In the genomic region with DNA sequence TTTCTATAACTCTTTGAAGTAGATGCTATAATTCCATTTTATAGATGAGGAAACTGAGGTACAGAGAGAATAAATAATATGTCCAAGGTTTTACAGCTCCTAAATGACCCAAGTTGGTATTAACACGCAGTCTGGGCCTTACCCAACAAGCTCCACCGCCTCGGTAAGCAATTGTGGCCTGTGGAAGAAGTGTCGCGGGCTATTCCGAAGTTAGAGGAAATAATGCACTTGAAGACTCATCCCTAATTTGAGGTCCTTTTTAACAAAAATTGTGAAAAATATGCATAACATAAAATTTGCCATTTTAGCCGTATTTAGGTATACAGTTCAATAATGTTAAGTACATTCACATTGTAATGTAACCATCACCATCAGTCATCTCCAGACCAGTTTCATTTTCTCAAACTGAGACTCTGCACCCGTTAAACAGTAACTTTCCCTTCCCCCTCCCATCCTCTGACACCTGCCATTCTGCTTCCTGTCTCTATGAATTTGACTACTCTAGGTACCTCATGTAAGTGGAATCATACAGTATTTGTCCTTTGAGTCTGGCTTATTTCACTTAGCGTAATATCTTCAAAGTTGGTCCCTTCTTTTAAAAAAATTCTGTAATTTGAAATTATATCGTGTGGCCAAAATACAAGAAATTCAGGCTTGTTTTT, we compare ENCODE assay signal across 13 cellular contexts. TPM values are rescaled to one million over a fixed set of nuclear protein-coding genes. Genes with fewer than 3 reads are reported as not detected.
DNase-seq lines count a peak whose midpoint lies in the region; ATAC-seq, FAIRE-seq and TF ChIP-seq lines count a peak whose summit lies in the region.
"Had no signal": no experiment of that assay in that cellular context is flagged by ENCODE, and none has a peak within 500 bp of the region (broad histone marks: within the 10 kb centered on the region; RNA-seq: fewer than 3 reads in every experiment).

No MANE protein-coding gene starts in this region.

- H3K27me3 ChIP-seq in GM12878 (replicated peaks in 1 of 2; ENCODE audit: control insufficient read depth in 2 of 2, insufficient read depth in 2 of 2, low read length in 1 of 2): no peaks in the 10 kb centered on the region
- H3K27me3 ChIP-seq: esophagus muscularis mucosa, testis had no signal

- ATAC-seq in GM19463 (IDR thresholded peaks at IDR 0.05; ENCODE audit: unreplicated experiment) (peak; percentile 79), HG03135 (IDR thresholded peaks at IDR 0.05; ENCODE audit: unreplicated experiment) (peak; percentile 71), GM12878 (peak; percentile 86)

- DNase-seq in GM13976 (ENCODE audit: low spot score): peak; percentile 67
- peak; percentile 93 for DNase-seq in GM12878 (ENCODE audit: low read depth, low spot score)
- no peak for DNase-seq in NCI-H748 treated with DMSO at 0.1 percent for 48 hours (lab: John Stamatoyannopoulos, UW)
- no peak for DNase-seq in medulla oblongata (ENCODE audit: extremely low spot score)
- DNase-seq in NCI-H2107 (lab: John Stamatoyannopoulos, UW): no peak
- DNase-seq in foreskin melanocyte: no peak
- DNase-seq: activated effector memory CD4-positive, alpha-beta T cell treated with Interleukin-2 at 50 U/mL for 16 hours; testis had no signal

- TF ChIP-seq CTCF in GM13976 (IDR thresholded peaks at IDR 0.05; ENCODE audit: borderline replicate concordance, control extremely low read depth, extremely low read depth, insufficient read depth, missing control alignments) (no peak), GM12878 (IDR thresholded peaks at IDR 0.05 in 2 of 3, conservative IDR thresholded peaks at IDR 0.05 in 1 of 3; ENCODE audit: control insufficient read depth in 2 of 3, extremely low read depth in 1 of 3, insufficient read depth in 1 of 3, low read depth in 3 of 3, low read length in 3 of 3) (no peak)

- H3K36me3 ChIP-seq in GM12878 (ENCODE audit: control insufficient read depth in 2 of 2, insufficient read depth in 2 of 2, low read length in 1 of 2): peaks cover 23 to 39% of the 10 kb centered on the region in 2 experiments

- intact Hi-C loops in GM12878 (cut with micrococcal nuclease; ENCODE audit: unreplicated experiment): loop anchor here (2.0 to 5.0 kb wide), 2 partner anchors 17 to 100 kb away; no protein-coding TSS in a partner anchor

- RAD21 ChIA-PET in GM12878 (lab: Charles Lee; ENCODE audit: unreplicated experiment): interaction anchor here (0.7 to 7.0 kb wide), 7 partner anchors 10 to 132 kb away, joined by 3 to 53 read pairs (median 4); partner anchors contain the start of genes CIB2, IDH3A and SKIC8

- no peak for TF ChIP-seq POLR2A in GM12878 (IDR thresholded peaks at IDR 0.05; ENCODE audit: low read depth, low read length)

- in situ Hi-C loops in GM13976 (cut with MboI; ENCODE audit: low sequenced_read_pairs, unreplicated experiment): no loop called here
- in situ Hi-C loops in GM12878 (cut with MboI): loop anchor here (25.0 kb wide), 1 partner anchor 820 kb away; no protein-coding TSS in a partner anchor

- H3K4me3 ChIP-seq in GM12878: no peak overlapping the region
- H3K4me3 ChIP-seq: esophagus muscularis mucosa, smooth muscle cell, testis had no signal

- TF ChIP-seq EP300 in GM12878 (IDR thresholded peaks at IDR 0.05; ENCODE audit: borderline replicate concordance in 1 of 2, control insufficient read depth in 1 of 2, low read depth in 2 of 2, low read length in 2 of 2): peak; percentile 53 to 73; a peak in 2 of 4 replicates

- H2AFZ ChIP-seq in GM12878 (ENCODE audit: control insufficient read depth, low read depth, low read length): no peak overlapping the region; the same call in 1 of the 2 replicates

- H3K4me1 ChIP-seq in GM12878 (ENCODE audit: control insufficient read depth, insufficient read depth, low read length): peaks cover 54% of the 10 kb centered on the region

- H3K9ac ChIP-seq in GM12878 (ENCODE audit: control insufficient read depth, insufficient read depth, low read length): no peak overlapping the region

- no peaks in the 10 kb centered on the region for H4K20me1 ChIP-seq in GM12878 (ENCODE audit: control insufficient read depth, insufficient read depth)

- TF ChIP-seq RAD21 in GM12878 (IDR thresholded peaks at IDR 0.05; ENCODE audit: insufficient read depth, low read depth, low read length): no peak

- POLR2A ChIA-PET in GM12878 (lab: Charles Lee): interaction anchor here (1.0 to 3.0 kb wide), 6 partner anchors 10 to 160 kb away, joined by 3 to 29 read pairs (median 4); partner anchors contain the start of gene IDH3A

- CTCF ChIA-PET in GM12878 (lab: Yijun Ruan, JAX): interaction anchor here (0.8 to 7.1 kb wide), 11 partner anchors 9 to 74 kb away, joined by 3 to 48 read pairs (median 4); partner anchors contain the start of gene CIB2

- BruUV-seq in GM12878 (replicated peaks; lab: Mats Ljungman, UMichigan): no TSS peak

- H3K79me2 ChIP-seq in GM12878 (ENCODE audit: control insufficient read depth, insufficient read depth, low read length): peaks cover 8% of the 10 kb centered on the region

- H3K27ac ChIP-seq in GM12878 (ENCODE audit: control insufficient read depth, insufficient read depth): peak overlapping the region; percentile 88
- H3K27ac ChIP-seq: esophagus muscularis mucosa, RWPE1, testis had no signal

- WGBS in GM12878 (ENCODE audit: insufficient coverage, insufficient replicate concordance, low lambda C conversion rate, missing lambda C conversion rate): 61% methylated on average over 10 of the region's 10 CpGs

- FAIRE-seq in GM12878 (lab: Jason Lieb, UNC): peak; percentile 81

- peak overlapping the region; percentile 87 for H3K4me2 ChIP-seq in GM12878 (ENCODE audit: control insufficient read depth, insufficient read depth)
- H3K4me2 ChIP-seq: smooth muscle cell had no signal

- peaks cover 6% of the 10 kb centered on the region; the same call in 2 of the 3 replicates for H3K9me3 ChIP-seq in GM12878 (replicated peaks; ENCODE audit: control insufficient read depth, insufficient read depth, low read length)
- H3K9me3 ChIP-seq: esophagus muscularis mucosa, testis had no signal

- SMC1A ChIA-PET in GM12878 (lab: Charles Lee; ENCODE audit: uncharacterized antibody, unreplicated experiment): interaction anchor here (2.5 to 13.7 kb wide), 4 partner anchors 10 to 18 kb away, joined by 27 to 152 read pairs (median 44); partner anchors contain the start of gene IDH3A

TF ChIP-seq in GM12878, 131 proteins besides CTCF, POLR2A, EP300 and RAD21 (continues in another document):
- no peak for TF ChIP-seq RB1 (IDR thresholded peaks at IDR 0.05; ENCODE audit: borderline replicate concordance)
- TF ChIP-seq YY1 (IDR thresholded peaks at IDR 0.05; ENCODE audit: low read depth, low read length): 0 out of 2 replicates have a peak, but pooled peaks have one; percentile 36
- TF ChIP-seq TCF12 (IDR thresholded peaks at IDR 0.05; ENCODE audit: low read depth, low read length): peak; percentile 86; the same call in 1 of the 2 replicates
- no peak for TF ChIP-seq SIX5 (IDR thresholded peaks at IDR 0.05; ENCODE audit: low read depth, low read length, severe bottlenecking)
- peak; percentile 38; the same call in 1 of the 2 replicates for TF ChIP-seq NFIC (IDR thresholded peaks at IDR 0.05; ENCODE audit: low read depth, low read length)
- no peak for TF ChIP-seq EGR1 (IDR thresholded peaks at IDR 0.05; ENCODE audit: borderline replicate concordance in 1 of 2, low read depth in 2 of 2, low read length in 2 of 2)
- TF ChIP-seq GABPA (IDR thresholded peaks at IDR 0.05; ENCODE audit: low read depth): 0 out of 2 replicates have a peak, but pooled peaks have one; percentile 23
- TF ChIP-seq IRF4 (IDR thresholded peaks at IDR 0.05; ENCODE audit: low read depth, low read length): peak; percentile 76; the same call in 1 of the 2 replicates
- TF ChIP-seq CHD1 (IDR thresholded peaks at IDR 0.05; ENCODE audit: low read depth, low read length): no peak
- peak; percentile 77 for TF ChIP-seq NBN (IDR thresholded peaks at IDR 0.05)
- no peak for TF ChIP-seq ZNF274 (IDR thresholded peaks at IDR 0.05; ENCODE audit: insufficient read depth, insufficient read length)
- 0 out of 2 replicates have a peak, but pooled peaks have one; percentile 37 for TF ChIP-seq ZNF24 (IDR thresholded peaks at IDR 0.05)

RNA-seq across cellular contexts. Expression of gene IDH3A, which starts 18.2 kb away (rescaled TPM):
- total RNA-seq in GM12878 (2013; cell fraction: nucleolus; rRNA removed): 101 and 106 TPM in 2 replicates
- total RNA-seq in GM12878 (2014; rRNA removed) (83.9 and 99.1 TPM in 2 replicates), GM12878 (2014; rRNA removed; fragmentation: Illumina TruSeq; extraction: Trizol) (105 and 121 TPM in 2 replicates), GM12878 (2021) (175 and 193 TPM in 2 replicates)
- polyA plus RNA-seq in GM12878 (2011; ENCODE audit: low read depth): 56.2 TPM
- polyA plus RNA-seq in GM12878 (2011; rRNA removed) (238 and 315 TPM in 2 replicates), GM12878 (2014; fragmentation: Illumina TruSeq; extraction: Trizol) (173 and 178 TPM in 2 replicates), GM12878 (2014; fragmentation: Nextera tagmentation; extraction: Ambion mirVana) (100 to 1,000 TPM; 197 to 231 TPM), GM12878 (2014; rRNA removed) (123 and 125 TPM in 2 replicates), GM12878 (2016; fragmentation: Nextera tagmentation; extraction: Ambion mirVana) (100 to 1,000 TPM; 245 to 254 TPM)
- 108 and 181 TPM in 2 replicates for polyA plus RNA-seq in GM12878 (2011; cell fraction: cytosol; rRNA removed)
- polyA plus RNA-seq in GM12878 (2011; cell fraction: nucleus; rRNA removed): 117 and 147 TPM in 2 replicates
- polyA plus RNA-seq in GM12878 (2012): 82.5 and 109 TPM in 2 replicates
- polyA minus RNA-seq in GM12878 (2011; rRNA and poly(A)+ RNA removed): 172 and 266 TPM in 2 replicates
- polyA minus RNA-seq in GM12878 (2011; cell fraction: cytosol; rRNA and poly(A)+ RNA removed): 75.4 and 97.9 TPM in 2 replicates
- polyA minus RNA-seq in GM12878 (2011; cell fraction: nucleus; rRNA and poly(A)+ RNA removed): 43.5 and 60.8 TPM in 2 replicates

RNA-seq across cellular contexts. Expression of gene CIB2, which starts 36.1 kb away (rescaled TPM):
- 0.69 and 1.5 TPM in 2 replicates for total RNA-seq in GM12878 (2013; cell fraction: nucleolus; rRNA removed)
- total RNA-seq in GM12878 (2014; rRNA removed): 7.2 and 8.8 TPM in 2 replicates
- total RNA-seq in GM12878 (2014; rRNA removed; fragmentation: Illumina TruSeq; extraction: Trizol): 5.9 and 6.8 TPM in 2 replicates
- total RNA-seq in GM12878 (2021): 6.9 and 7.2 TPM in 2 replicates
- 2.3 TPM for polyA plus RNA-seq in GM12878 (2011; ENCODE audit: low read depth)
- 7.4 and 11.7 TPM in 2 replicates for polyA plus RNA-seq in GM12878 (2011; rRNA removed)
- polyA plus RNA-seq in GM12878 (2011; cell fraction: cytosol; rRNA removed): 7.8 and 10.2 TPM in 2 replicates
- polyA plus RNA-seq in GM12878 (2011; cell fraction: nucleus; rRNA removed): 3.3 and 3.9 TPM in 2 replicates
- polyA plus RNA-seq in GM12878 (2012): 3.1 and 3.4 TPM in 2 replicates
- polyA plus RNA-seq in GM12878 (2014; fragmentation: Illumina TruSeq; extraction: Trizol): 7.9 and 11.7 TPM in 2 replicates
- 1 to 10 TPM in 1 of 2 experiments, under 1 TPM in 1; 0.56 to 1.6 TPM for polyA plus RNA-seq in GM12878 (2014; fragmentation: Nextera tagmentation; extraction: Ambion mirVana)
- 7.2 and 8.2 TPM in 2 replicates for polyA plus RNA-seq in GM12878 (2014; rRNA removed)
- 10 to 100 TPM in 1 of 2 experiments, 1 to 10 TPM in 1; 1.5 to 12.1 TPM for polyA plus RNA-seq in GM12878 (2016; fragmentation: Nextera tagmentation; extraction: Ambion mirVana)
- 10.4 and 22.3 TPM in 2 replicates for polyA minus RNA-seq in GM12878 (2011; rRNA and poly(A)+ RNA removed)
- 2.6 and 3.7 TPM in 2 replicates for polyA minus RNA-seq in GM12878 (2011; cell fraction: cytosol; rRNA and poly(A)+ RNA removed)
- polyA minus RNA-seq in GM12878 (2011; cell fraction: nucleus; rRNA and poly(A)+ RNA removed): 0.73 and 1.2 TPM in 2 replicates

Comparison
In these comparisons a context has a peak if more than half of its experiments do, and no peak if none do; other contexts are left out.
1. DNase-seq: peak in GM13976 (single experiment) and GM12878 (single experiment); none in NCI-H748 treated with DMSO at 0.1 percent for 48 hours (single experiment), medulla oblongata (single experiment), NCI-H2107 (single experiment) and foreskin melanocyte (single experiment).
2. Peak in every context shown above with its lines, with median percentiles within 50 percentile points of each other: ATAC-seq.